In genomic region chr2:60127191-60127590, GRCh38 we compare ENCODE assay signal across 36 cellular contexts.
"Had no signal": no experiment of that assay in that cellular context is flagged by ENCODE, and none has a peak within 500 bp of the region (broad histone marks: within the 10 kb centered on the region; RNA-seq: fewer than 3 reads in every experiment).

No MANE protein-coding gene starts in this region.

- H3K4me1 Mint-ChIP-seq: activated B cell treated with CpG ODN at 0.5 μM for 24 hours; activated CD4-positive, alpha-beta T cell treated with anti-CD3 and anti-CD28 coated beads, Interleukin-2, amount 10 ng/mL, durations not matched to agents 24 days and 14 days; activated naive CD8-positive, alpha-beta T cell treated with anti-CD3 and anti-CD28 coated beads for 36 hours; activated T-helper 17 cell treated with anti-CD3 and anti-CD28 coated beads, Interleukin-2, amount 50 U/mL, for 72 hours had no signal

- H3K27ac ChIP-seq: adrenal gland, body of pancreas, brain microvascular endothelial cell, breast epithelium, VCaP had no signal

- H3K9me3 Mint-ChIP-seq: activated naive CD4-positive, alpha-beta T cell treated with anti-CD3 and anti-CD28 coated beads, Interleukin-2, amount 50 U/mL, for 72 hours; activated T-helper 1 cell treated with anti-CD3 and anti-CD28 coated beads, Interleukin-12 subunit alpha, Interleukin-12 subunit beta, Interleukin-2, Interleukin-4 antibody, amounts not matched to agents 30 ng/mL and 10 ng/mL and 1 ng/mL, durations not matched to agents 14 hours and 24 hours and 36 hours had no signal

- DNase-seq: activated B cell treated with CpG ODN at 0.5 μM for 24 hours; activated CD4-positive, alpha-beta memory T cell treated with anti-CD3 and anti-CD28 coated beads for 36 hours; activated CD4-positive, alpha-beta T cell treated with anti-CD3 and anti-CD28 coated beads for 4 hours; activated CD4-positive, alpha-beta T cell treated with anti-CD3 and anti-CD28 coated beads, Interleukin-2, amount 10 ng/mL, durations not matched to agents 24 days and 14 days; activated CD4-positive, alpha-beta T cell treated with anti-CD3 and anti-CD28 coated beads, Interleukin-2, amount 50 U/mL, for 1 hour; activated CD4-positive, alpha-beta T cell treated with anti-CD3 and anti-CD28 coated beads, Interleukin-2, amount 50 U/mL, for 4 hours; activated CD4-positive, CD25-positive, alpha-beta regulatory T cell treated with anti-CD3 and anti-CD28 coated beads, Interleukin-2, amount 50 U/mL, for 72 hours; activated CD8-positive, alpha-beta memory T cell treated with anti-CD3 and anti-CD28 coated beads, Interleukin-2, amount 50 U/mL, for 4 hours; activated CD8-positive, alpha-beta T cell treated with anti-CD3 and anti-CD28 coated beads for 36 hours; activated effector memory CD4-positive, alpha-beta T cell treated with anti-CD3 and anti-CD28 coated beads, Interleukin-2, amount 50 U/mL, for 16 hours; activated gamma-delta T cell treated with Interleukin-2 at 50 U/mL for 16 hours; activated naive CD4-positive, alpha-beta T cell; activated naive CD4-positive, alpha-beta T cell treated with anti-CD3 and anti-CD28 coated beads for 36 hours; activated naive CD4-positive, alpha-beta T cell treated with anti-CD3 and anti-CD28 coated beads, Interleukin-2, amount 50 U/mL, for 16 hours; activated naive CD8-positive, alpha-beta T cell treated with anti-CD3 and anti-CD28 coated beads for 36 hours; activated T-cell treated with anti-CD3 and anti-CD28 coated beads for 4 hours; activated T-cell treated with anti-CD3 and anti-CD28 coated beads, Interleukin-2, amount 50 U/mL, for 1 hour; activated T-cell treated with anti-CD3 and anti-CD28 coated beads, Interleukin-2, amount 50 U/mL, for 4 hours; activated T-cell treated with anti-CD3 and anti-CD28 coated beads, Interleukin-2, amount 50 U/mL, for 72 hours; adrenal gland; amniotic stem cell; aorta; body of pancreas; brain microvascular endothelial cell; central memory CD4-positive, alpha-beta T cell; T-helper 2 cell; T-helper 9 cell had no signal

- FAIRE-seq: astrocyte, TTC549 had no signal

- H3K4me3 Mint-ChIP-seq: activated B cell treated with CpG ODN at 0.5 μM for 24 hours; activated CD4-positive, alpha-beta memory T cell treated with anti-CD3 and anti-CD28 coated beads for 36 hours; activated CD4-positive, alpha-beta T cell treated with anti-CD3 and anti-CD28 coated beads, Interleukin-2, amount 10 ng/mL, durations not matched to agents 24 days and 14 days; activated CD8-positive, alpha-beta T cell treated with anti-CD3 and anti-CD28 coated beads for 36 hours; activated naive CD4-positive, alpha-beta T cell treated with anti-CD3 and anti-CD28 coated beads for 36 hours; activated naive CD8-positive, alpha-beta T cell treated with anti-CD3 and anti-CD28 coated beads for 36 hours; activated T-cell treated with anti-CD3 and anti-CD28 coated beads, Interleukin-2, amount 50 U/mL, for 4 hours; activated T-cell treated with anti-CD3 and anti-CD28 coated beads, Interleukin-2, amount 50 U/mL, for 72 hours; activated T-helper 1 cell treated with anti-CD3 and anti-CD28 coated beads, Interleukin-12 subunit alpha, Interleukin-12 subunit beta, Interleukin-2, Interleukin-4 antibody, amounts not matched to agents 30 ng/mL and 10 ng/mL and 1 ng/mL, durations not matched to agents 14 hours and 24 hours and 36 hours; activated T-helper 17 cell treated with anti-CD3 and anti-CD28 coated beads, Interleukin-2, amount 50 U/mL, for 72 hours; T-helper 1 cell treated with Interleukin-12 subunit alpha and Interleukin-12 subunit beta and Interleukin-4 antibody, amounts not matched to agents 30 μg/mL and 1 μg/mL, for 36 hours; T-helper 2 cell treated with Interferon-gamma antibody and Interleukin-4, amounts not matched to agents 5 μg/mL and 100 μg/mL, for 36 hours had no signal

- H3K27ac Mint-ChIP-seq: activated CD4-positive, alpha-beta memory T cell treated with anti-CD3 and anti-CD28 coated beads for 36 hours; activated CD4-positive, alpha-beta T cell treated with anti-CD3 and anti-CD28 coated beads, Interleukin-2, amount 10 ng/mL, durations not matched to agents 24 days and 14 days; activated CD8-positive, alpha-beta T cell treated with anti-CD3 and anti-CD28 coated beads for 36 hours; activated naive CD4-positive, alpha-beta T cell treated with anti-CD3 and anti-CD28 coated beads for 36 hours; activated naive CD4-positive, alpha-beta T cell treated with anti-CD3 and anti-CD28 coated beads, Interleukin-2, amount 50 U/mL, for 72 hours; activated naive CD8-positive, alpha-beta T cell treated with anti-CD3 and anti-CD28 coated beads for 36 hours; activated T-cell treated with anti-CD3 and anti-CD28 coated beads, Interleukin-2, amount 50 U/mL, for 72 hours; activated T-helper 1 cell treated with anti-CD3 and anti-CD28 coated beads, Interleukin-12 subunit alpha, Interleukin-12 subunit beta, Interleukin-2, Interleukin-4 antibody, amounts not matched to agents 30 ng/mL and 10 ng/mL and 1 ng/mL, durations not matched to agents 14 hours and 24 hours and 36 hours; activated T-helper 17 cell treated with anti-CD3 and anti-CD28 coated beads, Interleukin-2, amount 50 U/mL, for 72 hours; T-helper 1 cell treated with Interleukin-12 subunit alpha and Interleukin-12 subunit beta and Interleukin-4 antibody, amounts not matched to agents 30 μg/mL and 1 μg/mL, for 36 hours; T-helper 2 cell treated with Interferon-gamma antibody and Interleukin-4, amounts not matched to agents 5 μg/mL and 100 μg/mL, for 36 hours had no signal

- ATAC-seq: activated CD8-positive, alpha-beta T cell treated with anti-CD3 and anti-CD28 coated beads for 36 hours; activated naive CD4-positive, alpha-beta T cell treated with anti-CD3 and anti-CD28 coated beads, Interleukin-2, amount 50 U/mL, for 72 hours; activated T-cell treated with anti-CD3 and anti-CD28 coated beads, Interleukin-2, amount 50 U/mL, for 4 hours; activated T-cell treated with anti-CD3 and anti-CD28 coated beads, Interleukin-2, amount 50 U/mL, for 72 hours; activated T-helper 17 cell treated with anti-CD3 and anti-CD28 coated beads, Interleukin-2, amount 50 U/mL, for 72 hours; body of pancreas had no signal

- H3K36me3 Mint-ChIP-seq: activated CD4-positive, alpha-beta memory T cell treated with anti-CD3 and anti-CD28 coated beads for 36 hours; activated naive CD4-positive, alpha-beta T cell treated with anti-CD3 and anti-CD28 coated beads, Interleukin-2, amount 50 U/mL, for 72 hours; activated naive CD8-positive, alpha-beta T cell treated with anti-CD3 and anti-CD28 coated beads for 36 hours had no signal

- H3K27me3 ChIP-seq: adrenal gland, body of pancreas, brain microvascular endothelial cell, breast epithelium had no signal

- H3K9me3 ChIP-seq: adrenal gland, body of pancreas, breast epithelium had no signal

- H3K27me3 Mint-ChIP-seq: activated B cell treated with CpG ODN at 0.5 μM for 24 hours; activated CD4-positive, alpha-beta memory T cell treated with anti-CD3 and anti-CD28 coated beads for 36 hours; activated CD4-positive, alpha-beta T cell treated with anti-CD3 and anti-CD28 coated beads, Interleukin-2, amount 10 ng/mL, durations not matched to agents 24 days and 14 days; activated CD8-positive, alpha-beta T cell treated with anti-CD3 and anti-CD28 coated beads for 36 hours; activated naive CD8-positive, alpha-beta T cell treated with anti-CD3 and anti-CD28 coated beads for 36 hours; activated T-helper 17 cell treated with anti-CD3 and anti-CD28 coated beads, Interleukin-2, amount 50 U/mL, for 72 hours had no signal

- H3K4me3 ChIP-seq: adrenal gland, body of pancreas, breast epithelium had no signal

- H3K4me1 ChIP-seq: adrenal gland, body of pancreas, breast epithelium had no signal

- H3K36me3 ChIP-seq: adrenal gland, brain microvascular endothelial cell, breast epithelium had no signal
